17 cellular contexts compared by ENCODE assay signal in genomic region chr9:123089790-123090189, GRCh38. TPM values are rescaled to one million over a fixed set of nuclear protein-coding genes. Genes with fewer than 3 reads are reported as not detected.
DNase-seq lines count a peak whose midpoint lies in the region; ATAC-seq, FAIRE-seq and TF ChIP-seq lines count a peak whose summit lies in the region.
"Had no signal": no experiment of that assay in that cellular context is flagged by ENCODE, and none has a peak within 500 bp of the region (broad histone marks: within the 10 kb centered on the region; RNA-seq: fewer than 3 reads in every experiment).

No MANE protein-coding gene starts in this region.

- no peaks in the 10 kb centered on the region for H3K27me3 ChIP-seq in GM12878 (replicated peaks in 1 of 2; ENCODE audit: control insufficient read depth in 2 of 2, insufficient read depth in 2 of 2, low read length in 1 of 2)

- SMC1A ChIA-PET in GM12878 (lab: Charles Lee; ENCODE audit: uncharacterized antibody, unreplicated experiment): interaction anchor here (1.1 to 1.8 kb wide), 8 partner anchors 8 to 260 kb away, joined by 3 to 9 read pairs (median 3); no protein-coding TSS in a partner anchor

- H3K36me3 ChIP-seq in GM12878 (ENCODE audit: control insufficient read depth in 2 of 2, insufficient read depth in 2 of 2, low read length in 1 of 2): peaks cover 0 to 13% of the 10 kb centered on the region in 2 experiments; a peak in 3 of 4 replicates

- TF ChIP-seq POLR2A in GM12891 (IDR thresholded peaks at IDR 0.05; ENCODE audit: low read depth, low read length): no peak
- no peak for TF ChIP-seq POLR2A in GM12878 (IDR thresholded peaks at IDR 0.05; ENCODE audit: low read depth, low read length)

- H4K20me1 ChIP-seq in GM12878 (ENCODE audit: control insufficient read depth, insufficient read depth): no peaks in the 10 kb centered on the region

- ATAC-seq in GM12878: no peak
- ATAC-seq in stimulated activated memory B cell treated with anti-CD40 and anti-IgM and Interleukin-4, amounts not matched to agents 10 μg/mL and 1 μg/mL and 100 μg/mL, for 72 hours: no peak
- ATAC-seq: CD8-positive, alpha-beta T cell had no signal

- CTCF ChIA-PET in GM12878 (lab: Yijun Ruan, JAX): interaction anchor here (0.6 to 2.0 kb wide), 7 partner anchors 12 to 265 kb away, joined by 3 to 11 read pairs (median 5); no protein-coding TSS in a partner anchor
- CTCF ChIA-PET in activated CD4-positive, alpha-beta memory T cell treated with anti-CD3 and anti-CD28 coated beads, Interleukin-2, amount 10 ng/mL, durations not matched to agents 7 days and 5 days (lab: Charles Lee): interaction anchor here (0.6 to 0.8 kb wide), 2 partner anchors 16 to 259 kb away, joined by 3 read pairs; no protein-coding TSS in a partner anchor

- TF ChIP-seq EP300 in GM12878 (IDR thresholded peaks at IDR 0.05; ENCODE audit: borderline replicate concordance in 1 of 2, control insufficient read depth in 1 of 2, low read depth in 2 of 2, low read length in 2 of 2): no peak

- peak overlapping the region; percentile 12; the same call in 1 of the 2 replicates for H3K4me2 ChIP-seq in GM12878 (ENCODE audit: control insufficient read depth, insufficient read depth)
- H3K4me2 ChIP-seq: PC-9 had no signal

- H3K27ac ChIP-seq in GM12878 (ENCODE audit: control insufficient read depth, insufficient read depth): no peak overlapping the region
- H3K27ac ChIP-seq: PC-9 had no signal

- no peaks in the 10 kb centered on the region for H3K79me2 ChIP-seq in GM12878 (ENCODE audit: control insufficient read depth, insufficient read depth, low read length)

- H3K36me3 Mint-ChIP-seq in stimulated activated memory B cell treated with anti-CD40 and anti-IgM and Interleukin-4, amounts not matched to agents 10 μg/mL and 1 μg/mL and 100 μg/mL, for 72 hours: peaks cover 66% of the 10 kb centered on the region
- H3K36me3 Mint-ChIP-seq in activated CD4-positive, alpha-beta memory T cell treated with anti-CD3 and anti-CD28 coated beads, Interleukin-2, amount 10 ng/mL, durations not matched to agents 7 days and 5 days (ENCODE audit: low read depth): peaks cover 22% of the 10 kb centered on the region

- peaks cover 77% of the 10 kb centered on the region for H3K4me1 Mint-ChIP-seq in stimulated activated memory B cell treated with anti-CD40 and anti-IgM and Interleukin-4, amounts not matched to agents 10 μg/mL and 1 μg/mL and 100 μg/mL, for 72 hours
- H3K4me1 Mint-ChIP-seq in activated CD4-positive, alpha-beta memory T cell treated with anti-CD3 and anti-CD28 coated beads, Interleukin-2, amount 10 ng/mL, durations not matched to agents 7 days and 5 days: peaks cover 4% of the 10 kb centered on the region

- H3K27ac Mint-ChIP-seq in stimulated activated memory B cell treated with anti-CD40 and anti-IgM and Interleukin-4, amounts not matched to agents 10 μg/mL and 1 μg/mL and 100 μg/mL, for 72 hours: peak overlapping the region; percentile 53
- H3K27ac Mint-ChIP-seq in activated CD4-positive, alpha-beta memory T cell treated with anti-CD3 and anti-CD28 coated beads, Interleukin-2, amount 10 ng/mL, durations not matched to agents 7 days and 5 days: no peak overlapping the region
- H3K27ac Mint-ChIP-seq: CD8-positive, alpha-beta T cell had no signal

- 69% methylated on average over 5 of the region's 5 CpGs for WGBS in GM12878 (ENCODE audit: insufficient coverage, insufficient replicate concordance, low lambda C conversion rate, missing lambda C conversion rate)

- no peak overlapping the region for H3K4me3 Mint-ChIP-seq in stimulated activated memory B cell treated with anti-CD40 and anti-IgM and Interleukin-4, amounts not matched to agents 10 μg/mL and 1 μg/mL and 100 μg/mL, for 72 hours
- no peak overlapping the region for H3K4me3 Mint-ChIP-seq in activated CD4-positive, alpha-beta memory T cell treated with anti-CD3 and anti-CD28 coated beads, Interleukin-2, amount 10 ng/mL, durations not matched to agents 7 days and 5 days
- H3K4me3 Mint-ChIP-seq: CD8-positive, alpha-beta T cell had no signal

- POLR2A ChIA-PET in GM12878 (lab: Charles Lee): no interaction called here
- POLR2A ChIA-PET in activated CD4-positive, alpha-beta memory T cell treated with anti-CD3 and anti-CD28 coated beads, Interleukin-2, amount 10 ng/mL, durations not matched to agents 7 days and 5 days (lab: Charles Lee): interaction anchor here (0.7 kb wide), 1 partner anchor 250 kb away, joined by 4 read pairs; no protein-coding TSS in a partner anchor

- RAD21 ChIA-PET in GM12878 (lab: Charles Lee; ENCODE audit: unreplicated experiment): interaction anchor here (1.1 kb wide), 1 partner anchor 260 kb away, joined by 3 read pairs; no protein-coding TSS in a partner anchor

- no peaks in the 10 kb centered on the region; the same call in 1 of the 2 replicates for H3K4me1 ChIP-seq in GM12878 (ENCODE audit: control insufficient read depth, insufficient read depth, low read length)

- no peaks in the 10 kb centered on the region for H3K9me3 ChIP-seq in GM12878 (replicated peaks; ENCODE audit: control insufficient read depth, insufficient read depth, low read length)
- H3K9me3 ChIP-seq: HAP-1 had no signal

- TF ChIP-seq CTCF in GM12878 (IDR thresholded peaks at IDR 0.05 in 2 of 3, conservative IDR thresholded peaks at IDR 0.05 in 1 of 3; ENCODE audit: control insufficient read depth in 2 of 3, extremely low read depth in 1 of 3, insufficient read depth in 1 of 3, low read depth in 3 of 3, low read length in 3 of 3): no peak

- FAIRE-seq in GM12891 (lab: Jason Lieb, UNC) (peak; percentile 59), GM12878 (lab: Jason Lieb, UNC) (no peak)

- intact Hi-C loops in GM12878 (cut with micrococcal nuclease; ENCODE audit: unreplicated experiment): no loop called here

- BruUV-seq in GM12878 (replicated peaks; lab: Mats Ljungman, UMichigan): no TSS peak

- H3K27me3 Mint-ChIP-seq in stimulated activated memory B cell treated with anti-CD40 and anti-IgM and Interleukin-4, amounts not matched to agents 10 μg/mL and 1 μg/mL and 100 μg/mL, for 72 hours: no peaks in the 10 kb centered on the region
- no peaks in the 10 kb centered on the region for H3K27me3 Mint-ChIP-seq in activated CD4-positive, alpha-beta memory T cell treated with anti-CD3 and anti-CD28 coated beads, Interleukin-2, amount 10 ng/mL, durations not matched to agents 7 days and 5 days

- H3K4me3 ChIP-seq in GM12878: no peak overlapping the region
- H3K4me3 ChIP-seq: HAP-1, PC-9 had no signal

- H3K9ac ChIP-seq in GM12878 (ENCODE audit: control insufficient read depth, insufficient read depth, low read length): no peak overlapping the region

- no peak overlapping the region for H2AFZ ChIP-seq in GM12878 (ENCODE audit: control insufficient read depth, low read depth, low read length)
- H2AFZ ChIP-seq: PC-9 had no signal

- H3K9me3 Mint-ChIP-seq in stimulated activated memory B cell treated with anti-CD40 and anti-IgM and Interleukin-4, amounts not matched to agents 10 μg/mL and 1 μg/mL and 100 μg/mL, for 72 hours: no peaks in the 10 kb centered on the region
- H3K9me3 Mint-ChIP-seq in activated CD4-positive, alpha-beta memory T cell treated with anti-CD3 and anti-CD28 coated beads, Interleukin-2, amount 10 ng/mL, durations not matched to agents 7 days and 5 days: no peaks in the 10 kb centered on the region
- H3K9me3 Mint-ChIP-seq: CD8-positive, alpha-beta T cell had no signal

- DNase-seq in GM12891 (ENCODE audit: insufficient read length, low spot score) (no peak), NCI-H526 treated with DMSO at 0.1 percent for 48 hours (lab: John Stamatoyannopoulos, UW) (peak; percentile 50), GM12878 (ENCODE audit: low read depth, low spot score) (no peak), NCI-H345 treated with DMSO at 0.1 percent for 48 hours (lab: John Stamatoyannopoulos, UW; ENCODE audit: unreplicated experiment) (no peak), NCI-H187 treated with DMSO at 0.1 percent for 48 hours (lab: John Stamatoyannopoulos, UW) (no peak)
- no peak for DNase-seq in activated CD4-positive, alpha-beta memory T cell treated with anti-CD3 and anti-CD28 coated beads, Interleukin-2, amount 10 ng/mL, durations not matched to agents 7 days and 5 days
- DNase-seq: CD8-positive, alpha-beta T cell; EL; Kasumi-1; NCI-H1417 treated with DMSO at 0.1 percent for 48 hours; NCI-H2081; NCI-H69; NK-92 treated with Interleukin-12 subunit alpha and Interleukin-12 subunit beta, amount 100 ng/mL, for 24 hours; PC-9 had no signal

- in situ Hi-C loops in GM12878 (cut with MboI): no loop called here

- TF ChIP-seq RAD21 in GM12878 (IDR thresholded peaks at IDR 0.05; ENCODE audit: insufficient read depth, low read depth, low read length): no peak

TF ChIP-seq in GM12891, 5 proteins besides CTCF, POLR2A, EP300 and RAD21 (continues in another document):
- no peak for TF ChIP-seq TAF1 (IDR thresholded peaks at IDR 0.05; ENCODE audit: low read depth, low read length)
- TF ChIP-seq SPI1 (IDR thresholded peaks at IDR 0.05; ENCODE audit: low read depth, low read length): no peak
- TF ChIP-seq POU2F2 (IDR thresholded peaks at IDR 0.05; ENCODE audit: low read depth, low read length): no peak

TF ChIP-seq in GM12878, 131 proteins besides CTCF, POLR2A, EP300 and RAD21 (continues in another document):
- TF ChIP-seq NR2C1 (IDR thresholded peaks at IDR 0.05) (no peak), POLR2AphosphoS5 (IDR thresholded peaks at IDR 0.05; ENCODE audit: low read length) (no peak)

RNA-seq across cellular contexts. Expression of gene GPR21, which starts 56.3 kb away (rescaled TPM):
- polyA plus RNA-seq in GM12891 (2012; ENCODE audit: low read depth, missing spikeins): 0.10 TPM
- 16.4 and 27.6 TPM in 2 replicates for total RNA-seq in GM12878 (2013; cell fraction: nucleolus; rRNA removed)
- 0.73 and 0.76 TPM in 2 replicates for total RNA-seq in GM12878 (2014; rRNA removed)
- total RNA-seq in GM12878 (2014; rRNA removed; fragmentation: Illumina TruSeq; extraction: Trizol): 1.2 and 1.9 TPM in 2 replicates
- total RNA-seq in GM12878 (2021): 0.45 and 0.87 TPM in 2 replicates
- not detected for polyA plus RNA-seq in GM12878 (2011; ENCODE audit: low read depth)
- polyA plus RNA-seq in GM12878 (2011; rRNA removed): 0.19 and 0.38 TPM in 2 replicates
- polyA plus RNA-seq in GM12878 (2011; cell fraction: cytosol; rRNA removed): not detected in 2 replicates
- polyA plus RNA-seq in GM12878 (2011; cell fraction: nucleus; rRNA removed): 0.90 and 1.8 TPM in 2 replicates
- not detected in 2 replicates for polyA plus RNA-seq in GM12878 (2012)
- polyA plus RNA-seq in GM12878 (2014; fragmentation: Illumina TruSeq; extraction: Trizol): 0.09 TPM in 1 of 2 replicates, not detected in the other
- polyA plus RNA-seq in GM12878 (2014; fragmentation: Nextera tagmentation; extraction: Ambion mirVana): not detected
- polyA plus RNA-seq in GM12878 (2014; rRNA removed): 0.06 and 0.40 TPM in 2 replicates
- polyA plus RNA-seq in GM12878 (2016; fragmentation: Nextera tagmentation; extraction: Ambion mirVana): not detected
- 17.9 and 24.5 TPM in 2 replicates for polyA minus RNA-seq in GM12878 (2011; rRNA and poly(A)+ RNA removed)
- polyA minus RNA-seq in GM12878 (2011; cell fraction: cytosol; rRNA and poly(A)+ RNA removed): 0.83 TPM in 1 of 2 replicates, not detected in the other
- 17.2 and 40.9 TPM in 2 replicates for polyA minus RNA-seq in GM12878 (2011; cell fraction: nucleus; rRNA and poly(A)+ RNA removed)
- under 1 TPM; 0.58 to 0.88 TPM for total RNA-seq in activated CD4-positive, alpha-beta memory T cell treated with anti-CD3 and anti-CD28 coated beads, Interleukin-2, amount 10 ng/mL, durations not matched to agents 7 days and 5 days
- polyA plus RNA-seq: BJ had no signal
